ENCODE assay signal across 24 cellular contexts in genomic region chr20:19926581-19926980, GRCh38.
DNase-seq lines count a peak whose midpoint lies in the region; ATAC-seq, FAIRE-seq and TF ChIP-seq lines count a peak whose summit lies in the region.
"Had no signal": no experiment of that assay in that cellular context is flagged by ENCODE, and none has a peak within 500 bp of the region (broad histone marks: within the 10 kb centered on the region; RNA-seq: fewer than 3 reads in every experiment).

No MANE protein-coding gene starts in this region.

- no peak for TF ChIP-seq EP300 in H1 (IDR thresholded peaks at IDR 0.05; ENCODE audit: borderline replicate concordance in 1 of 2, low read depth in 2 of 2, low read length in 2 of 2)

- peaks cover 88% of the 10 kb centered on the region for H3K4me1 ChIP-seq in left ventricle myocardium inferior
- H3K4me1 ChIP-seq in heart left ventricle, result peaks cover 11 to 83% (median 57%) of the 10 kb centered on the region in 12 donors
- peaks cover 0 to 5% (median 0%) of the 10 kb centered on the region in 4 experiments; a peak in 2 of 7 replicates for H3K4me1 ChIP-seq in H1 (replicated peaks in 1 of 4; ENCODE audit: control insufficient read depth in 3 of 4, insufficient read depth in 4 of 4, low read length in 3 of 4)
- H3K4me1 ChIP-seq in lower lobe of right lung, result peaks cover 74% of the 10 kb centered on the region
- H3K4me1 ChIP-seq in small intestine (ENCODE audit: control insufficient read depth in 2 of 2, insufficient read depth in 1 of 2, low read depth in 1 of 2, low read length in 1 of 2), result peaks cover 2 to 9% of the 10 kb centered on the region in 2 donors

- H3K9ac ChIP-seq in H1 (replicated peaks in 1 of 4; ENCODE audit: extremely low read depth in 1 of 4, low read depth in 3 of 4, low read length in 3 of 4), result no peak overlapping the region
- H3K9ac ChIP-seq: KMS-11 had no signal

- H3K23me2 ChIP-seq in H1 (ENCODE audit: low read depth, low read length), result peaks cover 1% of the 10 kb centered on the region; the same call in 1 of the 2 replicates

- no peak overlapping the region for H3K56ac ChIP-seq in H1 (replicated peaks; ENCODE audit: insufficient read length, low read depth, low read length)

- no peak overlapping the region for H3K23ac ChIP-seq in H1 (ENCODE audit: insufficient read length)

- 0 out of 2 replicates have a peak overlapping the region, but pooled peaks have one; percentile 39 for H2AFZ ChIP-seq in H1 (ENCODE audit: low read length)

- TF ChIP-seq POLR2A in heart left ventricle (IDR thresholded peaks at IDR 0.05), result no peak
- no peak for TF ChIP-seq POLR2A in H1 (IDR thresholded peaks at IDR 0.05; ENCODE audit: control extremely low read depth in 1 of 2, low read depth in 2 of 2, low read length in 2 of 2)

- no peak overlapping the region for H2BK5ac ChIP-seq in H1 (ENCODE audit: low read depth, low read length)

- FAIRE-seq in H1 (lab: Jason Lieb, UNC) (no peak), small intestine (lab: Jason Lieb, UNC) (no peak)
- FAIRE-seq: G401.6, GM18507, H54 had no signal

- no peak overlapping the region for H4K5ac ChIP-seq in H1 (ENCODE audit: insufficient read length, low read depth, low read length)

- WGBS in heart left ventricle, 4 donors, result 35 to 45% (median 42%) methylated on average over 4 of the region's 4 CpGs
- WGBS in H1 (ENCODE audit: extremely low coverage in 1 of 2, insufficient coverage in 1 of 2, insufficient read length in 1 of 2, insufficient replicate concordance in 2 of 2, low coverage in 1 of 2, low lambda C conversion rate in 2 of 2, missing lambda C conversion rate in 1 of 2), 2 experiments, result 86% methylated on average over 4 of the region's 4 CpGs; no CpG with 5 or more reads in 1 of the 2 experiments
- WGBS in small intestine, 3 donors, result 36 to 71% (median 44%) methylated on average over 4 of the region's 4 CpGs

- intact Hi-C loops in left ventricle myocardium inferior (cut with micrococcal nuclease) (no loop called here), heart left ventricle (cut with DNase I) (no loop called here), lower lobe of right lung (cut with DNase I) (no loop called here)

- H3K27ac ChIP-seq in left ventricle myocardium inferior (replicated peaks) (peak overlapping the region; percentile 27), heart left ventricle (peak overlapping the region in 3 of 12 donors; percentile 3 to 18 (median 10)), H1 (ENCODE audit: low read depth, low read length) (no peak overlapping the region), lower lobe of right lung (peak overlapping the region; percentile 59), small intestine (ENCODE audit: low read depth in 1 of 2, low read length in 1 of 2) (no peak overlapping the region)
- H3K27ac ChIP-seq: C4-2B, KMS-11 had no signal

- H2BK12ac ChIP-seq in H1 (ENCODE audit: low read depth, low read length), result no peak overlapping the region

- no peak overlapping the region for H2AK5ac ChIP-seq in H1 (ENCODE audit: low read depth, low read length)

- no peak overlapping the region for H2BK15ac ChIP-seq in H1 (ENCODE audit: low read length)

- H2BK120ac ChIP-seq in H1 (replicated peaks; ENCODE audit: low read depth, low read length), result no peak overlapping the region

- TF ChIP-seq RAD21 in H1 (IDR thresholded peaks at IDR 0.05 in 1 of 2, conservative IDR thresholded peaks at IDR 0.05 in 1 of 2; ENCODE audit: low read depth in 2 of 2, low read length in 2 of 2), result no peak

- DNase-seq in left ventricle myocardium inferior (no peak), heart left ventricle (no peak), H1 (ENCODE audit: low read depth in 1 of 2, low spot score in 2 of 2) (no peak), lower lobe of right lung (no peak), small intestine (peak; percentile 58), AML-193 (lab: John Stamatoyannopoulos, UW) (no peak), superior temporal gyrus (ENCODE audit: extremely low spot score) (no peak)
- DNase-seq: Calu3; CD8-positive, alpha-beta memory T cell; DMS153; NCI-H1092 treated with DMSO at 0.1 percent for 48 hours; NCI-H1436 treated with DMSO at 0.1 percent for 48 hours; NCI-H1930; NCI-H510A treated with DMSO at 0.1 percent for 48 hours; NCI-H774; NK-92 treated with Interleukin-12 subunit alpha and Interleukin-12 subunit beta, amount 100 ng/mL, for 24 hours; SIG-M5 had no signal

- H3K27me3 ChIP-seq in left ventricle myocardium inferior (ENCODE audit: low read depth) (no peaks in the 10 kb centered on the region), heart left ventricle (no peaks in the 10 kb centered on the region), H1 (replicated peaks in 1 of 4; ENCODE audit: control insufficient read depth in 3 of 4, extremely low read depth in 1 of 4, insufficient read depth in 3 of 4, low read length in 3 of 4) (no peaks in the 10 kb centered on the region; a peak in 1 of 7 replicates), lower lobe of right lung (ENCODE audit: low read depth) (no peaks in the 10 kb centered on the region), small intestine (ENCODE audit: control insufficient read depth in 2 of 2, insufficient read depth in 2 of 2, low read length in 2 of 2) (no peaks in the 10 kb centered on the region)

- no peak for ATAC-seq in heart left ventricle
- peak; percentile 33 to 72 for ATAC-seq in lower lobe of right lung
- ATAC-seq in HG03175 (IDR thresholded peaks at IDR 0.05; ENCODE audit: unreplicated experiment), result no peak
- ATAC-seq: Panc1 had no signal

- TF ChIP-seq CTCF in left ventricle myocardium inferior (IDR thresholded peaks at IDR 0.05; ENCODE audit: borderline replicate concordance) (no peak), heart left ventricle (IDR thresholded peaks at IDR 0.05) (no peak), H1 (IDR thresholded peaks at IDR 0.05; ENCODE audit: control extremely low read depth in 1 of 3, insufficient read depth in 1 of 3, low read depth in 1 of 3, low read length in 3 of 3) (no peak), lower lobe of right lung (IDR thresholded peaks at IDR 0.05) (no peak)

- H4K8ac ChIP-seq in H1 (ENCODE audit: extremely low read depth, insufficient read depth, low read length), result no peak overlapping the region

- no peak overlapping the region for H4K91ac ChIP-seq in H1 (replicated peaks; ENCODE audit: insufficient read length, low read length)

- CTCF ChIA-PET in H1 (lab: Charles Lee; ENCODE audit: partially characterized antibody), result no interaction called here

- no peaks in the 10 kb centered on the region for H3K79me1 ChIP-seq in H1 (ENCODE audit: low read depth, low read length)

- H3K36me3 ChIP-seq in left ventricle myocardium inferior (no peaks in the 10 kb centered on the region), heart left ventricle (no peaks in the 10 kb centered on the region), H1 (ENCODE audit: control insufficient read depth in 2 of 4, insufficient read depth in 4 of 4, low read length in 3 of 4) (no peaks in the 10 kb centered on the region), lower lobe of right lung (no peaks in the 10 kb centered on the region), small intestine (ENCODE audit: control insufficient read depth in 2 of 2, insufficient read depth in 2 of 2, low read length in 2 of 2) (no peaks in the 10 kb centered on the region)

- no peak overlapping the region for H3K14ac ChIP-seq in H1 (ENCODE audit: insufficient read length)

- H3K18ac ChIP-seq in H1 (ENCODE audit: extremely low read depth, low read length), result no peak overlapping the region

- POLR2A ChIA-PET in H1 (lab: Charles Lee; ENCODE audit: partially characterized antibody), result no interaction called here

- no peak overlapping the region for H2BK20ac ChIP-seq in H1 (ENCODE audit: low read length)

- no peaks in the 10 kb centered on the region for H3K79me2 ChIP-seq in H1 (ENCODE audit: control insufficient read depth in 1 of 2, insufficient read depth in 2 of 2, low read length in 2 of 2)

- H3K4me3 ChIP-seq in left ventricle myocardium inferior (no peak overlapping the region), heart left ventricle (no peak overlapping the region), H1 (ENCODE audit: extremely low read depth in 1 of 4, insufficient read depth in 2 of 4, low read depth in 3 of 4, low read length in 4 of 4) (no peak overlapping the region), lower lobe of right lung (no peak overlapping the region), small intestine (ENCODE audit: low read depth in 1 of 2, low read length in 2 of 2) (no peak overlapping the region)

- H4K20me1 ChIP-seq in H1 (replicated peaks in 1 of 2; ENCODE audit: control insufficient read depth in 1 of 2, insufficient read depth in 2 of 2, low read length in 2 of 2), result no peaks in the 10 kb centered on the region

- no peaks in the 10 kb centered on the region for H3K9me3 ChIP-seq in left ventricle myocardium inferior (replicated peaks)
- H3K9me3 ChIP-seq in heart left ventricle, result no peaks in the 10 kb centered on the region
- H3K9me3 ChIP-seq in H1 (ENCODE audit: insufficient read depth in 2 of 2, low read depth in 1 of 2, low read length in 1 of 2), result no peaks in the 10 kb centered on the region
- no peaks in the 10 kb centered on the region for H3K9me3 ChIP-seq in lower lobe of right lung
- no peaks in the 10 kb centered on the region for H3K9me3 ChIP-seq in small intestine (ENCODE audit: control insufficient read depth, low read depth)

- H3K4ac ChIP-seq in H1 (replicated peaks; ENCODE audit: insufficient read length, low read depth, low read length), result no peak overlapping the region

- no peak overlapping the region for H3K4me2 ChIP-seq in H1 (ENCODE audit: insufficient read depth in 1 of 2, low read depth in 2 of 2, low read length in 2 of 2)
- H3K4me2 ChIP-seq: KMS-11 had no signal

TF ChIP-seq in H1, 55 proteins besides CTCF, POLR2A, EP300 and RAD21 (continues in another document):
- TF ChIP-seq KDM5A (IDR thresholded peaks at IDR 0.05; ENCODE audit: low read length) (no peak), USF2 (IDR thresholded peaks at IDR 0.05; ENCODE audit: low read length) (no peak), KDM1A (IDR thresholded peaks at IDR 0.05; ENCODE audit: borderline replicate concordance, low read length) (no peak), HDAC6 (IDR thresholded peaks at IDR 0.05; ENCODE audit: low read depth, low read length) (no peak), CEBPB (IDR thresholded peaks at IDR 0.05; ENCODE audit: low read depth, low read length) (no peak), SIRT6 (IDR thresholded peaks at IDR 0.05; ENCODE audit: low read length) (no peak), SIN3A (conservative IDR thresholded peaks at IDR 0.05 in 1 of 2, IDR thresholded peaks at IDR 0.05 in 1 of 2; ENCODE audit: low read depth in 1 of 2, low read length in 2 of 2) (no peak)

Comparison
In these comparisons a context has a peak if more than half of its experiments do, and no peak if none do; other contexts are left out.
1. H3K27ac ChIP-seq: peak in left ventricle myocardium inferior (single experiment) and lower lobe of right lung (single experiment); none in H1 (single experiment) and small intestine (0 of 2).
2. ATAC-seq: peak in lower lobe of right lung (2 of 2); none in heart left ventricle (0 of 4) and HG03175 (single experiment).